In genomic region chr9:86971742-86972141, GRCh38 we compare ENCODE assay signal across 22 cellular contexts.
"Had no signal": no experiment of that assay in that cellular context is flagged by ENCODE, and none has a peak within 500 bp of the region (broad histone marks: within the 10 kb centered on the region; RNA-seq: fewer than 3 reads in every experiment).

No MANE protein-coding gene starts in this region.

- H3K27ac ChIP-seq: body of pancreas, cardiac muscle cell, foreskin keratinocyte, left lung, neutrophil, right lobe of liver had no signal

- DNase-seq: activated CD4-positive, alpha-beta T cell treated with anti-CD3 and anti-CD28 coated beads for 36 hours; activated CD4-positive, CD25-positive, alpha-beta regulatory T cell; activated CD8-positive, alpha-beta memory T cell treated with anti-CD3 and anti-CD28 coated beads, Interleukin-2, amount 10 ng/mL, durations not matched to agents 7 days and 5 days; activated CD8-positive, alpha-beta T cell treated with anti-CD3 and anti-CD28 coated beads, Interleukin-2, amount 10 ng/mL, durations not matched to agents 7 days and 5 days; activated naive CD4-positive, alpha-beta T cell; activated T-cell treated with anti-CD3 and anti-CD28 coated beads, Interleukin-2, amount 50 U/mL, for 72 hours; anterior cingulate cortex; body of pancreas; foreskin keratinocyte; left lung; nephron progenitor cell; right lobe of liver; stimulated activated CD4-positive, alpha-beta T cell treated with anti-CD3 and anti-CD28 coated beads, Interleukin-12 subunit alpha, Interleukin-12 subunit beta, amount 100 ng/mL, for 4 hours; stimulated activated CD4-positive, alpha-beta T cell treated with anti-CD3 and anti-CD28 coated beads, Interleukin-4, amount 100 ng/mL, for 1 hour; T-helper 1 cell had no signal

- H3K36me3 Mint-ChIP-seq: activated CD8-positive, alpha-beta memory T cell treated with anti-CD3 and anti-CD28 coated beads, Interleukin-2, amount 10 ng/mL, durations not matched to agents 7 days and 5 days; activated naive CD4-positive, alpha-beta T cell treated with anti-CD3 and anti-CD28 coated beads, Interleukin-2, amount 50 U/mL, for 72 hours; type B pancreatic cell had no signal

- H3K36me3 ChIP-seq: cardiac muscle cell, left lung, neutrophil, right lobe of liver had no signal

- H3K27me3 ChIP-seq: body of pancreas, cardiac muscle cell, foreskin keratinocyte, neutrophil, right lobe of liver had no signal

- H3K4me3 ChIP-seq: body of pancreas, cardiac muscle cell, left lung, right lobe of liver, skin epidermis had no signal

- H3K9me3 Mint-ChIP-seq: activated naive CD4-positive, alpha-beta T cell treated with anti-CD3 and anti-CD28 coated beads, Interleukin-2, amount 50 U/mL, for 72 hours; activated T-cell treated with anti-CD3 and anti-CD28 coated beads, Interleukin-2, amount 50 U/mL, for 72 hours; nephron progenitor cell; stimulated activated naive CD8-positive, alpha-beta T cell treated with anti-CD3 and anti-CD28 coated beads, Interleukin-15, Interleukin-2, amounts not matched to agents 100 ng/mL and 50 ng/mL, for 24 hours; T-helper 2 cell treated with Interferon-gamma antibody and Interleukin-4, amounts not matched to agents 5 μg/mL and 100 μg/mL, for 36 hours had no signal

- H3K4me1 ChIP-seq: body of pancreas, foreskin keratinocyte, left lung, right lobe of liver had no signal

- H3K9me3 ChIP-seq: body of pancreas, left lung, neutrophil, right lobe of liver had no signal

- ATAC-seq: activated CD4-positive, alpha-beta T cell treated with anti-CD3 and anti-CD28 coated beads for 36 hours; activated CD8-positive, alpha-beta memory T cell treated with anti-CD3 and anti-CD28 coated beads, Interleukin-2, amount 10 ng/mL, durations not matched to agents 7 days and 5 days; activated CD8-positive, alpha-beta T cell treated with anti-CD3 and anti-CD28 coated beads, Interleukin-2, amount 10 ng/mL, durations not matched to agents 7 days and 5 days; activated naive CD4-positive, alpha-beta T cell treated with anti-CD3 and anti-CD28 coated beads, Interleukin-2, amount 50 U/mL, for 72 hours; activated T-cell treated with anti-CD3 and anti-CD28 coated beads, Interleukin-2, amount 50 U/mL, for 72 hours; body of pancreas; foreskin keratinocyte; left lung; right lobe of liver had no signal

- H3K4me3 Mint-ChIP-seq: activated CD4-positive, alpha-beta T cell treated with anti-CD3 and anti-CD28 coated beads for 36 hours; activated CD8-positive, alpha-beta memory T cell treated with anti-CD3 and anti-CD28 coated beads, Interleukin-2, amount 10 ng/mL, durations not matched to agents 7 days and 5 days; activated CD8-positive, alpha-beta T cell treated with anti-CD3 and anti-CD28 coated beads, Interleukin-2, amount 10 ng/mL, durations not matched to agents 7 days and 5 days; activated T-cell treated with anti-CD3 and anti-CD28 coated beads, Interleukin-2, amount 50 U/mL, for 72 hours; nephron progenitor cell; stimulated activated naive CD8-positive, alpha-beta T cell treated with anti-CD3 and anti-CD28 coated beads, Interleukin-15, Interleukin-2, amounts not matched to agents 100 ng/mL and 50 ng/mL, for 24 hours; T-helper 2 cell treated with Interferon-gamma antibody and Interleukin-4, amounts not matched to agents 5 μg/mL and 100 μg/mL, for 36 hours; type B pancreatic cell had no signal

- H3K27ac Mint-ChIP-seq: activated CD4-positive, alpha-beta T cell treated with anti-CD3 and anti-CD28 coated beads for 36 hours; activated CD8-positive, alpha-beta memory T cell treated with anti-CD3 and anti-CD28 coated beads, Interleukin-2, amount 10 ng/mL, durations not matched to agents 7 days and 5 days; activated CD8-positive, alpha-beta T cell treated with anti-CD3 and anti-CD28 coated beads, Interleukin-2, amount 10 ng/mL, durations not matched to agents 7 days and 5 days; activated naive CD4-positive, alpha-beta T cell treated with anti-CD3 and anti-CD28 coated beads, Interleukin-2, amount 50 U/mL, for 72 hours; activated T-cell treated with anti-CD3 and anti-CD28 coated beads, Interleukin-2, amount 50 U/mL, for 72 hours; nephron progenitor cell; stimulated activated naive CD8-positive, alpha-beta T cell treated with anti-CD3 and anti-CD28 coated beads, Interleukin-15, Interleukin-2, amounts not matched to agents 100 ng/mL and 50 ng/mL, for 24 hours; T-helper 2 cell treated with Interferon-gamma antibody and Interleukin-4, amounts not matched to agents 5 μg/mL and 100 μg/mL, for 36 hours; type B pancreatic cell had no signal

- H3K4me1 Mint-ChIP-seq: activated CD4-positive, alpha-beta T cell treated with anti-CD3 and anti-CD28 coated beads for 36 hours; activated CD8-positive, alpha-beta memory T cell treated with anti-CD3 and anti-CD28 coated beads, Interleukin-2, amount 10 ng/mL, durations not matched to agents 7 days and 5 days had no signal
